Comparison of ENCODE assay signal across 9 cellular contexts in genomic region chr3:138381950-138382715, GRCh38. TPM values are rescaled to one million over a fixed set of nuclear protein-coding genes. Genes with fewer than 3 reads are reported as not detected.
DNase-seq lines count a peak whose midpoint lies in the region; ATAC-seq and TF ChIP-seq lines count a peak whose summit lies in the region.
"Had no signal": no experiment of that assay in that cellular context is flagged by ENCODE, and none has a peak within 500 bp of the region (broad histone marks: within the 10 kb centered on the region; RNA-seq: fewer than 3 reads in every experiment).

No MANE protein-coding gene starts in this region.

- no peaks in the 10 kb centered on the region for H3K27me3 ChIP-seq in Peyer's patch
- no peaks in the 10 kb centered on the region for H3K27me3 ChIP-seq in esophagus muscularis mucosa
- no peaks in the 10 kb centered on the region for H3K27me3 ChIP-seq in transverse colon

- H3K27me3 Mint-ChIP-seq in mesothelial cell of epicardium (ENCODE audit: low read depth) = no peaks in the 10 kb centered on the region

- WGBS in esophagus muscularis mucosa = 93% methylated on average over 2 of the region's 3 CpGs
- WGBS in transverse colon (ENCODE audit: low coverage in 1 of 2), 2 donors = 78% methylated on average over 3 of the region's 3 CpGs; no CpG with 5 or more reads in 1 of the 2 donors

- H3K4me1 ChIP-seq in Peyer's patch (peaks cover 0 to 10% (median 0%) of the 10 kb centered on the region in 4 donors), esophagus muscularis mucosa (peaks cover 26 to 42% (median 33%) of the 10 kb centered on the region in 4 donors), transverse colon (peaks cover 11 to 20% (median 15%) of the 10 kb centered on the region in 4 donors)

- in situ Hi-C loops in transverse colon (cut with MboI; ENCODE audit: low pct_ligation_motif_present in 1 of 4, low pct_unique_long_range_greater_than_20kb in 1 of 4, low sequenced_read_pairs in 3 of 4) = no loop called here

- H3K4me1 Mint-ChIP-seq in mesothelial cell of epicardium = peaks cover 19% of the 10 kb centered on the region

- TF ChIP-seq POLR2A in Peyer's patch (IDR thresholded peaks at IDR 0.05) = no peak
- no peak for TF ChIP-seq POLR2A in esophagus muscularis mucosa (IDR thresholded peaks at IDR 0.05; ENCODE audit: low read depth)
- TF ChIP-seq POLR2A in transverse colon (IDR thresholded peaks at IDR 0.05) = no peak

- H3K4me3 Mint-ChIP-seq in mesothelial cell of epicardium = no peak overlapping the region

- H3K9me3 Mint-ChIP-seq in mesothelial cell of epicardium = peaks cover 10% of the 10 kb centered on the region

- peak overlapping the region; percentile 83 for H3K27ac Mint-ChIP-seq in mesothelial cell of epicardium

- no peak for TF ChIP-seq CTCF in Peyer's patch (IDR thresholded peaks at IDR 0.05)
- no peak for TF ChIP-seq CTCF in esophagus muscularis mucosa (IDR thresholded peaks at IDR 0.05)
- TF ChIP-seq CTCF in mesothelial cell of epicardium (IDR thresholded peaks at IDR 0.05; ENCODE audit: unreplicated experiment) = no peak
- TF ChIP-seq CTCF in transverse colon (IDR thresholded peaks at IDR 0.05) = no peak

- no peak for ATAC-seq in GM21529 (IDR thresholded peaks at IDR 0.05; ENCODE audit: unreplicated experiment)

- intact Hi-C loops in esophagus muscularis mucosa (cut with DNase I) = no loop called here
- intact Hi-C loops in transverse colon (cut with DNase I; ENCODE audit: low total_unique reads) = no loop called here

- H3K9me3 ChIP-seq in Peyer's patch (no peaks in the 10 kb centered on the region), esophagus muscularis mucosa (no peaks in the 10 kb centered on the region), transverse colon (no peaks in the 10 kb centered on the region)

- TF ChIP-seq EP300 in esophagus muscularis mucosa (IDR thresholded peaks at IDR 0.05) (no peak), transverse colon (IDR thresholded peaks at IDR 0.05; ENCODE audit: low read depth) (no peak)

- H3K4me3 ChIP-seq in Peyer's patch = no peak overlapping the region
- H3K4me3 ChIP-seq in esophagus muscularis mucosa = no peak overlapping the region
- no peak overlapping the region for H3K4me3 ChIP-seq in transverse colon

- H3K36me3 ChIP-seq in Peyer's patch (no peaks in the 10 kb centered on the region), esophagus muscularis mucosa (peaks cover 0 to 14% (median 9%) of the 10 kb centered on the region in 4 donors), transverse colon (no peaks in the 10 kb centered on the region)

- H3K27ac ChIP-seq in Peyer's patch (peak overlapping the region; percentile 25 to 53 (median 46)), esophagus muscularis mucosa (replicated peaks in 1 of 4) (peak overlapping the region; percentile 83 to 86 (median 84)), transverse colon (peak overlapping the region; percentile 65 to 73 (median 70))

- DNase-seq in Peyer's patch = peak; percentile 2 to 56 (median 20)
- no peak for DNase-seq in esophagus muscularis mucosa (ENCODE audit: extremely low spot score)
- no peak for DNase-seq in mesothelial cell of epicardium (ENCODE audit: low spot score in 2 of 2, unreplicated experiment in 2 of 2)
- DNase-seq in transverse colon = peak; percentile 33
- DNase-seq in cerebellar nuclear complex (lab: John Stamatoyannopoulos, UW) = no peak
- DNase-seq in NCI-H774 (lab: John Stamatoyannopoulos, UW) = no peak
- DNase-seq: activated CD4-positive, alpha-beta T cell treated with anti-CD3 and anti-CD28 coated beads for 48 hours; NCI-H2171 had no signal

- H3K36me3 Mint-ChIP-seq in mesothelial cell of epicardium = peaks cover 31% of the 10 kb centered on the region

RNA-seq across cellular contexts. Expression of gene MRAS, which starts 33.8 kb away (rescaled TPM):
- 1 to 10 TPM; 1.2 to 7.4 (median 3.0) TPM for total RNA-seq in Peyer's patch
- total RNA-seq in esophagus muscularis mucosa = 10 to 100 TPM; 35.6 to 59.2 (median 45.8) TPM
- total RNA-seq in mesothelial cell of epicardium = 37.3 to 40.4 TPM (median 40.1 TPM) in 3 replicates
- total RNA-seq in transverse colon = 1 to 10 TPM; 3.0 to 9.6 (median 6.3) TPM

RNA-seq across cellular contexts. Expression of gene ESYT3, which starts 52.3 kb away (rescaled TPM):
- total RNA-seq in Peyer's patch (1 to 10 TPM in 2 of 4 donors, under 1 TPM in 2; 0.35 to 2.5 (median 1.5) TPM), esophagus muscularis mucosa (1 to 10 TPM in 1 of 4 donors, under 1 TPM in 2, not detected in 1; 0.45 to 1.1 (median 0.83) TPM), mesothelial cell of epicardium (5.9 to 6.9 TPM (median 6.8 TPM) in 3 replicates), transverse colon (1 to 10 TPM in 3 of 4 donors, under 1 TPM in 1; 0.60 to 6.0 (median 2.8) TPM)

RNA-seq across cellular contexts. Expression of gene NME9, which starts 52.5 kb away (rescaled TPM):
- total RNA-seq in Peyer's patch = not detected
- total RNA-seq in esophagus muscularis mucosa = under 1 TPM in 1 of 4 donors, not detected in 3; 0.40 TPM
- total RNA-seq in mesothelial cell of epicardium = 0.34 to 1.1 TPM (median 0.44 TPM) in 3 replicates
- total RNA-seq in transverse colon = not detected

Comparison
In these comparisons a context has a peak if more than half of its experiments do, and no peak if none do; other contexts are left out.
1. DNase-seq: peak in Peyer's patch (3 of 3) and transverse colon (single experiment); none in esophagus muscularis mucosa (single experiment), mesothelial cell of epicardium (0 of 2), cerebellar nuclear complex (0 of 2) and NCI-H774 (single experiment).
2. Peak in every context shown above with its lines, with median percentiles within 50 percentile points of each other: H3K27ac ChIP-seq.